Comparison of ENCODE assay signal across 11 cellular contexts in genomic region chr1:91684599-91685196, GRCh38.
DNase-seq lines count a peak whose midpoint lies in the region; ATAC-seq and TF ChIP-seq lines count a peak whose summit lies in the region.
"Had no signal": no experiment of that assay in that cellular context is flagged by ENCODE, and none has a peak within 500 bp of the region (broad histone marks: within the 10 kb centered on the region; RNA-seq: fewer than 3 reads in every experiment).

No MANE protein-coding gene starts in this region.

- no peaks in the 10 kb centered on the region for H3K27me3 Mint-ChIP-seq in CD4-positive, CD25-positive, alpha-beta regulatory T cell

- peak in 1 of 2 donors; percentile 42 for ATAC-seq in CD4-positive, CD25-positive, alpha-beta regulatory T cell (ENCODE audit: low read depth in 2 of 2)
- ATAC-seq in HG02870 (IDR thresholded peaks at IDR 0.05; ENCODE audit: unreplicated experiment): no peak

- no peaks in the 10 kb centered on the region for H3K9me3 ChIP-seq in CD4-positive, CD25-positive, alpha-beta regulatory T cell (ENCODE audit: control insufficient read depth in 2 of 2, low read length in 2 of 2)

- H3K27ac ChIP-seq in CD4-positive, CD25-positive, alpha-beta regulatory T cell (ENCODE audit: insufficient read depth, low read length, poor library complexity, severe bottlenecking): no peak overlapping the region
- H3K27ac ChIP-seq: KMS-11 had no signal

- H3K4me1 ChIP-seq in CD4-positive, CD25-positive, alpha-beta regulatory T cell (ENCODE audit: control insufficient read depth, insufficient read depth, low read length, poor library complexity, severe bottlenecking): peaks cover 10% of the 10 kb centered on the region

- peak overlapping the region in 2 of 3 donors; percentile 26 to 67 for H3K27ac Mint-ChIP-seq in CD4-positive, CD25-positive, alpha-beta regulatory T cell

- peaks cover 6 to 21% (median 11%) of the 10 kb centered on the region in 4 donors for H3K4me1 Mint-ChIP-seq in CD4-positive, CD25-positive, alpha-beta regulatory T cell

- DNase-seq in CD4-positive, CD25-positive, alpha-beta regulatory T cell: peak in 1 of 3 donors; percentile 32
- DNase-seq in HFF-Myc (ENCODE audit: extremely low read depth, low read depth): peak; percentile 51
- peak; percentile 69 for DNase-seq in astrocyte of the cerebellum (ENCODE audit: low read depth)
- peak; percentile 24 to 51 for DNase-seq in lung microvascular endothelial cell (ENCODE audit: low read depth in 2 of 2)
- no peak for DNase-seq in amniotic stem cell (lab: John Stamatoyannopoulos, UW)
- no peak for DNase-seq in NCI-H748 treated with DMSO at 0.1 percent for 48 hours (lab: John Stamatoyannopoulos, UW)
- DNase-seq in activated CD8-positive, alpha-beta memory T cell treated with anti-CD3 and anti-CD28 coated beads, Interleukin-2, amount 50 U/mL, for 4 hours: no peak
- DNase-seq: caudate nucleus, DND-41 had no signal

- no peak for TF ChIP-seq CTCF in HFF-Myc (IDR thresholded peaks at IDR 0.05; ENCODE audit: low read depth, low read length, missing control alignments)
- TF ChIP-seq CTCF in astrocyte of the cerebellum (IDR thresholded peaks at IDR 0.05; ENCODE audit: low read depth, low read length, missing control alignments): no peak

- H3K9me3 Mint-ChIP-seq in CD4-positive, CD25-positive, alpha-beta regulatory T cell: peaks cover 0 to 1% (median 0%) of the 10 kb centered on the region in 7 donors

- in situ Hi-C loops in astrocyte of the cerebellum (cut with HindIII; ENCODE audit: low sequenced_read_pairs): no loop called here

- no peaks in the 10 kb centered on the region for H3K27me3 ChIP-seq in CD4-positive, CD25-positive, alpha-beta regulatory T cell (ENCODE audit: control insufficient read depth, insufficient read depth, low read length)

- H3K4me3 Mint-ChIP-seq in CD4-positive, CD25-positive, alpha-beta regulatory T cell: peak overlapping the region in 1 of 4 donors; percentile 13

- peaks cover 30% of the 10 kb centered on the region for H3K36me3 Mint-ChIP-seq in CD4-positive, CD25-positive, alpha-beta regulatory T cell

- no peak overlapping the region for H3K4me3 ChIP-seq in CD4-positive, CD25-positive, alpha-beta regulatory T cell (ENCODE audit: low read depth, low read length)
- H3K4me3 ChIP-seq in HFF-Myc (replicated peaks; ENCODE audit: low read depth, low read length): no peak overlapping the region
- H3K4me3 ChIP-seq in astrocyte of the cerebellum (ENCODE audit: low read depth, low read length): no peak overlapping the region

- peaks cover 2% of the 10 kb centered on the region for H3K36me3 ChIP-seq in CD4-positive, CD25-positive, alpha-beta regulatory T cell (ENCODE audit: control insufficient read depth, insufficient read depth, low read length)

Comparison
In these comparisons a context has a peak if more than half of its experiments do, and no peak if none do; other contexts are left out.
1. DNase-seq: peak in HFF-Myc (single experiment), astrocyte of the cerebellum (single experiment) and lung microvascular endothelial cell (2 of 2); none in amniotic stem cell (single experiment), NCI-H748 treated with DMSO at 0.1 percent for 48 hours (single experiment) and activated CD8-positive, alpha-beta memory T cell treated with anti-CD3 and anti-CD28 coated beads, Interleukin-2, amount 50 U/mL, for 4 hours (single experiment).